8 cellular contexts compared by ENCODE assay signal in the genomic region with DNA sequence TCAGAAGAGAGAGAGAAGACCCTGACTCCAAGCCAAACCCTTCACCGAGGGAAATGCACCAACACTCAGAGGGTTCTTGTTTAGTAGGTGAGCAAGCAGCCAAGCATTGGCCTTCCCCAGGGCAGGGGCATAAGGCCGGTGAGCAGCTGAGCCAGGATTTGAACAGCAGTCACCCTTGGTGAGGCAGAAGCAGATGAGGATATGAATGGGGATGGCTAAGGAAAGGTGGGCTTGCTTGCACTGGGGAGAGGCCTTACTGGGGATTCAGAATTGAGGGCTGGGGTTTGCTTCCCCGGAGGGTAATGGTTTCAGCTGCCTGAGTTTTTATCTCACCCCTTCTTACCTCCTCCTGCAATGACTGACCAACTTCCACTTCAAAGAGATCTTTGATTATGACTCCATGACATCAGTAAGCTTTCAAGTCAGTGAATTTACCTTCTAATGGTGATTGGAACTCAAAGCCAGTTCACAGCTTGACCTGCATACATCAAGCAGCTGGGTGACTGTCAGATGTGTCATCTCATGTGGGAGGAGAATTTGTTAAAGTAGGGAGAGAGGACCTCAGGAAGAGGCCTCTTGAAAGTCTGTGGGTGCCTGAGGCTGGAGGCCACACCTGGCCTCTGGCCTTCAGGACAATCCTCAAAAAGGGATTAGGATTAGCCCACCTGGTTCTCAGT.
DNase-seq lines count a peak whose midpoint lies in the region; ATAC-seq, FAIRE-seq and TF ChIP-seq lines count a peak whose summit lies in the region.
"Not testable (repeated sequence)": the region's sequence is repeated elsewhere in the genome, so short reads cannot be mapped to it uniquely, and the experiment has no call there.

No MANE protein-coding gene starts in this region.

- H2AFZ ChIP-seq in K562 (ENCODE audit: low read depth, low read length) = not testable (repeated sequence)

- not testable (repeated sequence) for H3K9me3 Mint-ChIP-seq in CD4-positive, CD25-positive, alpha-beta regulatory T cell; activated T-cell treated with anti-CD3 and anti-CD28 coated beads, Interleukin-2, amount 50 U/mL, for 4 hours; activated naive CD4-positive, alpha-beta T cell treated with anti-CD3 and anti-CD28 coated beads, Interleukin-2, amount 50 U/mL, for 24 hours

- H3K9me3 ChIP-seq in CD4-positive, CD25-positive, alpha-beta regulatory T cell (ENCODE audit: control insufficient read depth in 2 of 2, low read length in 2 of 2); K562 (replicated peaks; ENCODE audit: control insufficient read depth, insufficient read depth, low read depth, low read length): not testable (repeated sequence)

- not testable (repeated sequence) for H3K4me1 Mint-ChIP-seq in CD4-positive, CD25-positive, alpha-beta regulatory T cell
- H3K4me1 Mint-ChIP-seq in activated T-cell treated with anti-CD3 and anti-CD28 coated beads, Interleukin-2, amount 50 U/mL, for 4 hours (ENCODE audit: low read depth) = peaks cover 15% of the 10 kb centered on the region
- peaks cover 19% of the 10 kb centered on the region for H3K4me1 Mint-ChIP-seq in activated naive CD4-positive, alpha-beta T cell treated with anti-CD3 and anti-CD28 coated beads, Interleukin-2, amount 50 U/mL, for 24 hours

- not testable (repeated sequence) for H3K4me2 ChIP-seq in K562 (ENCODE audit: insufficient read depth, low read length)

- 80% methylated on average over 1 of the region's 3 CpGs for WGBS in K562 (ENCODE audit: insufficient coverage, low coverage, missing lambda C conversion rate)

- peak overlapping the region in 2 of 3 donors; percentile 38 to 67 for H3K27ac Mint-ChIP-seq in CD4-positive, CD25-positive, alpha-beta regulatory T cell
- H3K27ac Mint-ChIP-seq in activated naive CD4-positive, alpha-beta T cell treated with anti-CD3 and anti-CD28 coated beads, Interleukin-2, amount 50 U/mL, for 24 hours = peak overlapping the region; percentile 46

- not testable (repeated sequence) for ATAC-seq in CD4-positive, CD25-positive, alpha-beta regulatory T cell (ENCODE audit: low read depth in 2 of 2); K562
- ATAC-seq in activated T-cell treated with anti-CD3 and anti-CD28 coated beads, Interleukin-2, amount 50 U/mL, for 4 hours = peak; percentile 36 to 47

- not testable (repeated sequence) for H3K9ac ChIP-seq in K562 (ENCODE audit: insufficient read depth in 1 of 2, low read depth in 2 of 2, low read length in 2 of 2)

- not testable (repeated sequence) for H3K4me3 Mint-ChIP-seq in CD4-positive, CD25-positive, alpha-beta regulatory T cell; activated T-cell treated with anti-CD3 and anti-CD28 coated beads, Interleukin-2, amount 50 U/mL, for 4 hours; activated naive CD4-positive, alpha-beta T cell treated with anti-CD3 and anti-CD28 coated beads, Interleukin-2, amount 50 U/mL, for 24 hours

- not testable (repeated sequence) for H3K4me1 ChIP-seq in CD4-positive, CD25-positive, alpha-beta regulatory T cell (ENCODE audit: control insufficient read depth, insufficient read depth, low read length, poor library complexity, severe bottlenecking); K562 (replicated peaks in 1 of 2; ENCODE audit: control insufficient read depth in 2 of 2, insufficient read depth in 2 of 2, low read length in 2 of 2)

- in situ Hi-C loops in K562 (cut with MboI) = not testable (repeated sequence)

- H3K27ac ChIP-seq in CD4-positive, CD25-positive, alpha-beta regulatory T cell (ENCODE audit: insufficient read depth, low read length, poor library complexity, severe bottlenecking); K562 (ENCODE audit: extremely low read depth, low read depth, low read length): not testable (repeated sequence)

- not testable (repeated sequence) for H3K27me3 Mint-ChIP-seq in CD4-positive, CD25-positive, alpha-beta regulatory T cell; activated T-cell treated with anti-CD3 and anti-CD28 coated beads, Interleukin-2, amount 50 U/mL, for 4 hours (ENCODE audit: low read depth); activated naive CD4-positive, alpha-beta T cell treated with anti-CD3 and anti-CD28 coated beads, Interleukin-2, amount 50 U/mL, for 24 hours

- BruUV-seq in K562 (replicated peaks; lab: Mats Ljungman, UMichigan) = not testable (repeated sequence)

- FAIRE-seq in RCC 7860 (lab: Jason Lieb, UNC) (peak; percentile 23), K562 (lab: Jason Lieb, UNC) (peak; percentile 82), urothelium cell line (lab: Jason Lieb, UNC) (peak; percentile 90)

- not testable (repeated sequence) for H4K20me1 ChIP-seq in K562 (replicated peaks; ENCODE audit: control insufficient read depth, insufficient read depth, low read length)

- not testable (repeated sequence) for H3K36me3 Mint-ChIP-seq in CD4-positive, CD25-positive, alpha-beta regulatory T cell; activated T-cell treated with anti-CD3 and anti-CD28 coated beads, Interleukin-2, amount 50 U/mL, for 4 hours (ENCODE audit: insufficient read depth); activated naive CD4-positive, alpha-beta T cell treated with anti-CD3 and anti-CD28 coated beads, Interleukin-2, amount 50 U/mL, for 24 hours

- TF ChIP-seq CTCF in K562 (IDR thresholded peaks at IDR 0.05 in 2 of 3, conservative IDR thresholded peaks at IDR 0.05 in 1 of 3; ENCODE audit: insufficient read depth in 2 of 3, low read depth in 1 of 3, low read length in 3 of 3) = not testable (repeated sequence)

- TF ChIP-seq EP300 in K562 (IDR thresholded peaks at IDR 0.05; ENCODE audit: low read length) = not testable (repeated sequence)

- not testable (repeated sequence) for H3K36me3 ChIP-seq in CD4-positive, CD25-positive, alpha-beta regulatory T cell (ENCODE audit: control insufficient read depth, insufficient read depth, low read length); K562 (ENCODE audit: control insufficient read depth, insufficient read depth, low read length)

- H3K27me3 ChIP-seq in CD4-positive, CD25-positive, alpha-beta regulatory T cell (ENCODE audit: control insufficient read depth, insufficient read depth, low read length); K562 (ENCODE audit: control insufficient read depth in 2 of 2, insufficient read depth in 2 of 2, low read length in 2 of 2): not testable (repeated sequence)

- not testable (repeated sequence) for TF ChIP-seq RAD21 in K562 (CRISPR knock-in tag; conservative IDR thresholded peaks at IDR 0.05 in 1 of 2, IDR thresholded peaks at IDR 0.05 in 1 of 2)

- H3K4me3 ChIP-seq in CD4-positive, CD25-positive, alpha-beta regulatory T cell (ENCODE audit: low read depth, low read length); K562: not testable (repeated sequence)

- not testable (repeated sequence) for H3K9me1 ChIP-seq in K562 (ENCODE audit: control insufficient read depth, insufficient read depth, low read length)

- not testable (repeated sequence) for TF ChIP-seq POLR2A in K562 (conservative IDR thresholded peaks at IDR 0.05)

- POLR2A ChIA-PET in K562 (lab: Yijun Ruan, JAX) = not testable (repeated sequence)

- H3K79me2 ChIP-seq in K562 (ENCODE audit: control insufficient read depth, insufficient read depth, low read length) = not testable (repeated sequence)

- not testable (repeated sequence) for DNase-seq in CD4-positive, CD25-positive, alpha-beta regulatory T cell; RCC 7860 (ENCODE audit: low spot score); activated T-cell treated with anti-CD3 and anti-CD28 coated beads, Interleukin-2, amount 50 U/mL, for 4 hours; K562 (ENCODE audit: extremely low read depth in 1 of 4, low spot score in 3 of 4); urothelium cell line (ENCODE audit: low spot score)
- DNase-seq in activated CD4-positive, alpha-beta T cell treated with anti-CD3 and anti-CD28 coated beads, Interleukin-2, amount 50 U/mL, for 48 hours = peak; percentile 28 to 32
- peak; percentile 3 for DNase-seq in myocyte (ENCODE audit: low read depth)

- intact Hi-C loops in K562 (cut with micrococcal nuclease) = not testable (repeated sequence)

- CTCF ChIA-PET in K562 (lab: Yijun Ruan, JAX; ENCODE audit: low intra/inter-chr PET ratio) = not testable (repeated sequence)
